ENCODE assay signal across 21 cellular contexts in genomic region chr22:47148956-47149748, GRCh38.
"Had no signal": no experiment of that assay in that cellular context is flagged by ENCODE, and none has a peak within 500 bp of the region (broad histone marks: within the 10 kb centered on the region; RNA-seq: fewer than 3 reads in every experiment).

No MANE protein-coding gene starts in this region.

- ATAC-seq: activated CD8-positive, alpha-beta T cell treated with anti-CD3 and anti-CD28 coated beads, Interleukin-2, amount 10 ng/mL, durations not matched to agents 7 days and 5 days; esophagus mucosa; gastrocnemius medialis; left lung; T-helper 17 cell had no signal

- H3K27ac Mint-ChIP-seq: activated CD8-positive, alpha-beta T cell treated with anti-CD3 and anti-CD28 coated beads, Interleukin-2, amount 10 ng/mL, durations not matched to agents 7 days and 5 days; activated T-cell treated with anti-CD3 and anti-CD28 coated beads, Interleukin-2, amount 50 U/mL, for 24 hours; activated T-helper 2 cell treated with anti-CD3 and anti-CD28 coated beads, Interferon-gamma antibody, Interleukin-2, Interleukin-4, amounts not matched to agents 10 μg/mL and 5 μg/mL and 100 μg/mL, durations not matched to agents 14 hours and 24 hours and 36 hours; nephron; stimulated activated naive CD8-positive, alpha-beta T cell treated with anti-CD3 and anti-CD28 coated beads, Interleukin-15, Interleukin-2, amounts not matched to agents 100 ng/mL and 50 ng/mL, for 24 hours; T-helper 17 cell had no signal

- H3K4me3 ChIP-seq: ascending aorta, gastrocnemius medialis, left lung, prostate gland, right atrium auricular region, tibial nerve had no signal

- H3K9me3 ChIP-seq: ascending aorta, gastrocnemius medialis, left lung, prostate gland, right atrium auricular region had no signal

- H3K9me3 Mint-ChIP-seq: activated T-cell treated with anti-CD3 and anti-CD28 coated beads, Interleukin-2, amount 50 U/mL, for 24 hours; activated T-helper 2 cell treated with anti-CD3 and anti-CD28 coated beads, Interferon-gamma antibody, Interleukin-2, Interleukin-4, amounts not matched to agents 10 μg/mL and 5 μg/mL and 100 μg/mL, durations not matched to agents 14 hours and 24 hours and 36 hours; nephron; stimulated activated naive CD8-positive, alpha-beta T cell treated with anti-CD3 and anti-CD28 coated beads, Interleukin-15, Interleukin-2, amounts not matched to agents 100 ng/mL and 50 ng/mL, for 24 hours had no signal

- H3K36me3 ChIP-seq: ascending aorta, gastrocnemius medialis, prostate gland, right atrium auricular region had no signal

- H3K4me3 Mint-ChIP-seq: activated CD8-positive, alpha-beta T cell treated with anti-CD3 and anti-CD28 coated beads, Interleukin-2, amount 10 ng/mL, durations not matched to agents 7 days and 5 days; activated T-cell treated with anti-CD3 and anti-CD28 coated beads, Interleukin-2, amount 50 U/mL, for 24 hours; nephron; stimulated activated naive CD8-positive, alpha-beta T cell treated with anti-CD3 and anti-CD28 coated beads, Interleukin-15, Interleukin-2, amounts not matched to agents 100 ng/mL and 50 ng/mL, for 24 hours; T-helper 17 cell had no signal

- H3K4me1 ChIP-seq: left lung had no signal

- H3K27ac ChIP-seq: ascending aorta, gastrocnemius medialis, left lung, prostate gland, tibial nerve had no signal

- H3K27me3 Mint-ChIP-seq: activated T-cell treated with anti-CD3 and anti-CD28 coated beads, Interleukin-2, amount 50 U/mL, for 24 hours; stimulated activated naive CD8-positive, alpha-beta T cell treated with anti-CD3 and anti-CD28 coated beads, Interleukin-15, Interleukin-2, amounts not matched to agents 100 ng/mL and 50 ng/mL, for 24 hours; T-helper 17 cell had no signal

- DNase-seq: activated CD4-positive, alpha-beta T cell treated with anti-CD3 and anti-CD28 coated beads for 48 hours; activated CD4-positive, CD25-positive, alpha-beta regulatory T cell; activated CD8-positive, alpha-beta T cell treated with anti-CD3 and anti-CD28 coated beads, Interleukin-2, amount 10 ng/mL, durations not matched to agents 7 days and 5 days; activated naive CD4-positive, alpha-beta T cell treated with Interleukin-2 at 50 U/mL for 16 hours; activated T-cell treated with anti-CD3 and anti-CD28 coated beads, Interleukin-2, amount 50 U/mL, for 24 hours; effector CD8-positive, alpha-beta T cell; gastrocnemius medialis; head of caudate nucleus; left lung; mammary epithelial cell; midbrain; stimulated activated CD4-positive, alpha-beta T cell treated with anti-CD3 and anti-CD28 coated beads, Interleukin-2, amount 100 ng/mL, for 24 hours; T-helper 17 cell had no signal
